24 cellular contexts compared by ENCODE assay signal in genomic region chr12:16828891-16829290, GRCh38.
DNase-seq lines count a peak whose midpoint lies in the region; TF ChIP-seq lines count a peak whose summit lies in the region.
"Had no signal": no experiment of that assay in that cellular context is flagged by ENCODE, and none has a peak within 500 bp of the region (broad histone marks: within the 10 kb centered on the region; RNA-seq: fewer than 3 reads in every experiment).

No MANE protein-coding gene starts in this region.

- peaks cover 16% of the 10 kb centered on the region for H3K4me1 Mint-ChIP-seq in endodermal cell
- H3K4me1 Mint-ChIP-seq: T-cell had no signal

- 50 to 57% methylated on average over 1 of the region's 2 CpGs for WGBS in endodermal cell (ENCODE audit: insufficient coverage in 1 of 2, insufficient read length in 1 of 2), 2 experiments

- H3K27me3 Mint-ChIP-seq in endodermal cell (ENCODE audit: insufficient read depth) = no peaks in the 10 kb centered on the region
- H3K27me3 Mint-ChIP-seq: T-cell had no signal

- H3K27ac Mint-ChIP-seq in endodermal cell = no peak overlapping the region
- H3K27ac Mint-ChIP-seq: CD8-positive, alpha-beta T cell; T-cell; T-helper 2 cell treated with Interferon-gamma antibody and Interleukin-4, amounts not matched to agents 5 μg/mL and 100 μg/mL, for 36 hours had no signal

- H3K9me3 ChIP-seq in iPS-20b (ENCODE audit: insufficient read depth, low read depth, low read length) (no peaks in the 10 kb centered on the region), endodermal cell (ENCODE audit: control insufficient read depth, low read length) (no peaks in the 10 kb centered on the region)
- H3K9me3 ChIP-seq: BLaER1 treated with 17β-estradiol and CSF1 and Interleukin-3, amounts not matched to agents 10 nM and 100 nM; HAP-1; SJCRH30 had no signal

- no peak for TF ChIP-seq CTCF in endodermal cell (conservative IDR thresholded peaks at IDR 0.05)

- no peaks in the 10 kb centered on the region for H3K36me3 Mint-ChIP-seq in endodermal cell (ENCODE audit: low read depth)
- H3K36me3 Mint-ChIP-seq: CD8-positive, alpha-beta T cell; T-cell had no signal

- H3K4me3 Mint-ChIP-seq in endodermal cell = no peak overlapping the region
- H3K4me3 Mint-ChIP-seq: CD8-positive, alpha-beta T cell; T-cell; T-helper 2 cell treated with Interferon-gamma antibody and Interleukin-4, amounts not matched to agents 5 μg/mL and 100 μg/mL, for 36 hours had no signal

- H3K9me3 Mint-ChIP-seq in endodermal cell = peaks cover 6% of the 10 kb centered on the region

- H3K36me3 ChIP-seq in iPS-20b (ENCODE audit: insufficient read depth, low read depth, low read length) (no peaks in the 10 kb centered on the region), endodermal cell (ENCODE audit: control insufficient read depth, insufficient read depth, low read length) (no peaks in the 10 kb centered on the region)
- H3K36me3 ChIP-seq: BLaER1 treated with 17β-estradiol and CSF1 and Interleukin-3, amounts not matched to agents 10 nM and 100 nM; HAP-1; SJCRH30 had no signal

- H3K9ac ChIP-seq in iPS-20b (ENCODE audit: low read depth, low read length) = peak overlapping the region; percentile 7; the same call in 1 of the 2 replicates
- H3K9ac ChIP-seq in endodermal cell (ENCODE audit: extremely low read depth, low read length, poor library complexity, severe bottlenecking) = no peak overlapping the region
- H3K9ac ChIP-seq: BLaER1 treated with 17β-estradiol and CSF1 and Interleukin-3, amounts not matched to agents 10 nM and 100 nM; KMS-11 had no signal

- peak; percentile 14 to 55 (median 17) for DNase-seq in NCI-H1417 (lab: John Stamatoyannopoulos, UW)
- DNase-seq in NCI-H1417 treated with DMSO at 0.1 percent for 48 hours (lab: John Stamatoyannopoulos, UW) = no peak
- DNase-seq in NCI-H1105 treated with DMSO at 0.1 percent for 48 hours (lab: John Stamatoyannopoulos, UW) = peak; percentile 80
- DNase-seq in NCI-H510A treated with DMSO at 0.1 percent for 48 hours (lab: John Stamatoyannopoulos, UW) = peak; percentile 58
- DNase-seq in NCI-H2171 treated with DMSO at 0.1 percent for 48 hours (lab: John Stamatoyannopoulos, UW) = no peak
- DNase-seq in NCI-H446 treated with DMSO at 0.1 percent for 48 hours (lab: John Stamatoyannopoulos, UW) = no peak
- no peak for DNase-seq in endodermal cell
- DNase-seq: ACHN; CD8-positive, alpha-beta T cell; DMS153; NCI-H1092 treated with DMSO at 0.1 percent for 48 hours; NCI-H187 treated with DMSO at 0.1 percent for 48 hours; NCI-H446; NCI-H774; OCI-M1; SJCRH30; T-cell had no signal

- H3K4me1 ChIP-seq in iPS-20b (ENCODE audit: insufficient read depth, low read length) = peaks cover 14% of the 10 kb centered on the region; the same call in 1 of the 2 replicates
- no peaks in the 10 kb centered on the region for H3K4me1 ChIP-seq in endodermal cell (ENCODE audit: control insufficient read depth, insufficient read depth, low read length)
- H3K4me1 ChIP-seq: BLaER1 treated with 17β-estradiol and CSF1 and Interleukin-3, amounts not matched to agents 10 nM and 100 nM; HAP-1; SJCRH30 had no signal

- no peak overlapping the region for H3K27ac ChIP-seq in iPS-20b (ENCODE audit: low read length)
- no peak overlapping the region for H3K27ac ChIP-seq in endodermal cell (ENCODE audit: low read depth, low read length)
- H3K27ac ChIP-seq: 22Rv1; BLaER1 treated with 17β-estradiol and CSF1 and Interleukin-3, amounts not matched to agents 10 nM and 100 nM; HL-60; KMS-11; SJCRH30 had no signal

- H3K27me3 ChIP-seq in iPS-20b (ENCODE audit: insufficient read depth, low read length) (no peaks in the 10 kb centered on the region), endodermal cell (ENCODE audit: control insufficient read depth, insufficient read depth, low read length, poor library complexity, severe bottlenecking) (no peaks in the 10 kb centered on the region)
- H3K27me3 ChIP-seq: BLaER1 treated with 17β-estradiol and CSF1 and Interleukin-3, amounts not matched to agents 10 nM and 100 nM; SJCRH30 had no signal

- H3K4me3 ChIP-seq in iPS-20b (ENCODE audit: low read length) (peak overlapping the region; percentile 5; the same call in 1 of the 2 replicates), endodermal cell (ENCODE audit: low read length) (no peak overlapping the region)
- H3K4me3 ChIP-seq: BLaER1 treated with 17β-estradiol and CSF1 and Interleukin-3, amounts not matched to agents 10 nM and 100 nM; HAP-1; SJCRH30 had no signal

Comparison
In these comparisons a context has a peak if more than half of its experiments do, and no peak if none do; other contexts are left out.
1. DNase-seq: peak in NCI-H1417 (3 of 3), NCI-H1105 treated with DMSO at 0.1 percent for 48 hours (single experiment) and NCI-H510A treated with DMSO at 0.1 percent for 48 hours (single experiment); none in NCI-H1417 treated with DMSO at 0.1 percent for 48 hours (single experiment), NCI-H2171 treated with DMSO at 0.1 percent for 48 hours (single experiment), NCI-H446 treated with DMSO at 0.1 percent for 48 hours (single experiment) and endodermal cell (single experiment).